Comparison of ENCODE assay signal across 1 cellular context in genomic region chr11:44219830-44220778, GRCh38.
TF ChIP-seq lines count a peak whose summit lies in the region.

No MANE protein-coding gene starts in this region.

TF ChIP-seq in SK-N-SH, 30 proteins besides CTCF, POLR2A, EP300 and RAD21 (continued from another document):
- TF ChIP-seq IRF3 (IDR thresholded peaks at IDR 0.05; ENCODE audit: low read depth, low read length) (no peak), USF2 (IDR thresholded peaks at IDR 0.05; ENCODE audit: borderline replicate concordance, low read depth, low read length) (no peak), YY1 (IDR thresholded peaks at IDR 0.05; ENCODE audit: low read depth) (no peak), RXRA (IDR thresholded peaks at IDR 0.05; ENCODE audit: borderline replicate concordance, low read depth) (no peak), USF1 (IDR thresholded peaks at IDR 0.05; ENCODE audit: borderline replicate concordance, low read depth) (no peak)
